1 cellular context compared by ENCODE assay signal in genomic region chr12:124556896-124557501, GRCh38.
TF ChIP-seq lines count a peak whose summit lies in the region.

No MANE protein-coding gene starts in this region.

TF ChIP-seq in IMR-90, 13 proteins besides CTCF, POLR2A, EP300 and RAD21 (continued from another document):
- TF ChIP-seq, protein P1, sequence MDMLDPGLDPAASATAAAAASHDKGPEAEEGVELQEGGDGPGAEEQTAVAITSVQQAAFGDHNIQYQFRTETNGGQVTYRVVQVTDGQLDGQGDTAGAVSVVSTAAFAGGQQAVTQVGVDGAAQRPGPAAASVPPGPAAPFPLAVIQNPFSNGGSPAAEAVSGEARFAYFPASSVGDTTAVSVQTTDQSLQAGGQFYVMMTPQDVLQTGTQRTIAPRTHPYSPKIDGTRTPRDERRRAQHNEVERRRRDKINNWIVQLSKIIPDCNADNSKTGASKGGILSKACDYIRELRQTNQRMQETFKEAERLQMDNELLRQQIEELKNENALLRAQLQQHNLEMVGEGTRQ (IDR thresholded peaks at IDR 0.05; ENCODE audit: low read depth, low read length): no peak
- no peak for TF ChIP-seq CHD1 (IDR thresholded peaks at IDR 0.05; ENCODE audit: low read depth, low read length)
